ENCODE assay signal across 18 cellular contexts in the genomic region with DNA sequence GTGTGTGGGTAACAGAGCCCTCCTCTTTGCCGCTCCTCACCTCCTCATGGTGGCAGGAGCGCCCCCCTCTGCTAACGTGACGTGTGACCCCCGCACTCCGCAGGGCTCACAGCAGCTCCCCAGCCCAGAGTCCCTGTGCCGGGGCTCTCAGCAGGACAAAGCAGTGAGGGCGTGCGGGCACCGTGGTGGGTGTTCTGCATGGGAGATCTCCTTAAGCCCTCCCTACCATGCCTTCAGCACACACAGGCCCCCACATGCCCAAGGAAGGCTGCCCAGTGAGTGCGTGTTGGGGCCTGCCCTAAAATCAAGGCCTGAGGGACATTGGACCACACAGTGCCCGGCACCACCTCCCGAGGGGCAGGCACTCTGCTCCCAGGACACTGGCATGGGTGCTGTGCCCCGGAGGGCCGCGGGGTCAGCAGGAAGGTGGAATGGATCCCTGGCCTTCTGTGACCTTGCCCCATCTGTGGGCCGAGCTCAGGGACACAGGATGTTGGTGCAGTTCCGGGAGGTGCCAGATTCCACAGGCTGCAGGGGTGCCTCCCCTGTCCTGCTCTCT. TPM values are rescaled to one million over a fixed set of nuclear protein-coding genes. Genes with fewer than 3 reads are reported as not detected.
DNase-seq lines count a peak whose midpoint lies in the region; ATAC-seq and TF ChIP-seq lines count a peak whose summit lies in the region.
"Had no signal": no experiment of that assay in that cellular context is flagged by ENCODE, and none has a peak within 500 bp of the region (broad histone marks: within the 10 kb centered on the region; RNA-seq: fewer than 3 reads in every experiment).

No MANE protein-coding gene starts in this region.

- no peak for TF ChIP-seq POLR2A in adrenal gland (IDR thresholded peaks at IDR 0.05)
- TF ChIP-seq POLR2A in right lobe of liver (IDR thresholded peaks at IDR 0.05), result no peak
- TF ChIP-seq POLR2A in suprapubic skin (IDR thresholded peaks at IDR 0.05), result no peak

- ATAC-seq in right lobe of liver (no peak), HG02981 (IDR thresholded peaks at IDR 0.05; ENCODE audit: unreplicated experiment) (no peak)

- H3K4me1 ChIP-seq in adrenal gland (replicated peaks in 1 of 2) (no peaks in the 10 kb centered on the region), right lobe of liver (no peaks in the 10 kb centered on the region), suprapubic skin (no peaks in the 10 kb centered on the region)

- H3K9me3 ChIP-seq in adrenal gland (replicated peaks in 1 of 3) (no peaks in the 10 kb centered on the region), right lobe of liver (no peaks in the 10 kb centered on the region), suprapubic skin (no peaks in the 10 kb centered on the region)
- H3K9me3 ChIP-seq: upper lobe of left lung had no signal

- H3K27ac ChIP-seq in adrenal gland (no peak overlapping the region), right lobe of liver (no peak overlapping the region), suprapubic skin (no peak overlapping the region)
- H3K27ac ChIP-seq: upper lobe of left lung had no signal

- H3K36me3 ChIP-seq in adrenal gland (replicated peaks in 1 of 2) (no peaks in the 10 kb centered on the region), right lobe of liver (no peaks in the 10 kb centered on the region), suprapubic skin (no peaks in the 10 kb centered on the region)
- H3K36me3 ChIP-seq: upper lobe of left lung had no signal

- H3K27me3 ChIP-seq in adrenal gland, result no peaks in the 10 kb centered on the region
- no peaks in the 10 kb centered on the region for H3K27me3 ChIP-seq in right lobe of liver
- no peaks in the 10 kb centered on the region for H3K27me3 ChIP-seq in suprapubic skin
- H3K27me3 ChIP-seq: upper lobe of left lung had no signal

- no peak for TF ChIP-seq CTCF in adrenal gland (IDR thresholded peaks at IDR 0.05)
- no peak for TF ChIP-seq CTCF in right lobe of liver (IDR thresholded peaks at IDR 0.05)
- no peak for TF ChIP-seq CTCF in suprapubic skin (IDR thresholded peaks at IDR 0.05)

- intact Hi-C loops in adrenal gland (cut with DNase I), result no loop called here
- intact Hi-C loops in right lobe of liver (cut with DNase I), result loop anchor here in 1 of 2 donors (10.0 kb wide), 1 partner anchor 50 kb away; no protein-coding TSS in a partner anchor

- no peak overlapping the region for H3K4me3 ChIP-seq in adrenal gland
- H3K4me3 ChIP-seq in right lobe of liver, result no peak overlapping the region
- H3K4me3 ChIP-seq in suprapubic skin, result no peak overlapping the region
- H3K4me3 ChIP-seq: upper lobe of left lung had no signal

- DNase-seq in activated effector memory CD4-positive, alpha-beta T cell treated with anti-CD3 and anti-CD28 coated beads, Interleukin-2, amount 50 U/mL, for 16 hours, result peak; percentile 39
- DNase-seq in activated effector memory CD4-positive, alpha-beta T cell treated with Interleukin-2 at 50 U/mL for 16 hours, result no peak
- DNase-seq in adrenal gland, result peak in 4 of 7 donors; percentile 2 to 35 (median 12)
- DNase-seq in right lobe of liver, result peak in 2 of 3 donors; percentile 5 to 38
- peak; percentile 44 to 61 for DNase-seq in suprapubic skin (ENCODE audit: low spot score in 2 of 2)
- DNase-seq in amygdala (lab: John Stamatoyannopoulos, UW), result no peak
- DNase-seq in RPMI8226, result no peak
- DNase-seq: activated gamma-delta T cell; CD4-positive, CD25-positive, alpha-beta regulatory T cell; DMS53; NCI-H1694 treated with DMSO at 0.1 percent for 48 hours; NK-92 treated with Interleukin-12 subunit alpha and Interleukin-12 subunit beta, amount 100 ng/mL, for 24 hours; stimulated activated naive CD4-positive, alpha-beta T cell had no signal

- WGBS in adrenal gland, 4 donors, result 64 to 90% (median 76%) methylated on average over 2 to 18 of the region's 18 CpGs
- WGBS in right lobe of liver (ENCODE audit: insufficient coverage, low coverage, low lambda C conversion rate, missing lambda C conversion rate), result 70% methylated on average over 4 of the region's 18 CpGs
- WGBS in suprapubic skin, result 100% methylated on average over 1 of the region's 18 CpGs

- TF ChIP-seq EP300 in suprapubic skin (IDR thresholded peaks at IDR 0.05), result no peak

RNA-seq across cellular contexts. Expression of a gene that starts 10.1 kb away (rescaled TPM):
- total RNA-seq in adrenal gland (not detected), right lobe of liver (not detected), suprapubic skin (100 to 1,000 TPM in 3 of 4 donors, 10 to 100 TPM in 1; 16.4 to 268 (median 137) TPM)
- under 1 TPM in 2 of 3 donors, not detected in 1; 0.03 to 0.08 TPM for polyA plus RNA-seq in adrenal gland
- total RNA-seq: CD4-positive, CD25-positive, alpha-beta regulatory T cell; mesothelial cell of epicardium; RPMI7951 had no signal
- polyA plus RNA-seq: CD4-positive, CD25-positive, alpha-beta regulatory T cell; neural cell had no signal

Comparison
In these comparisons a context has a peak if more than half of its experiments do, and no peak if none do; other contexts are left out.
1. DNase-seq: peak in activated effector memory CD4-positive, alpha-beta T cell treated with anti-CD3 and anti-CD28 coated beads, Interleukin-2, amount 50 U/mL, for 16 hours (single experiment), adrenal gland (4 of 7), right lobe of liver (2 of 3) and suprapubic skin (2 of 2); none in activated effector memory CD4-positive, alpha-beta T cell treated with Interleukin-2 at 50 U/mL for 16 hours (single experiment), amygdala (0 of 56) and RPMI8226 (single experiment).
2. RNA of a gene that starts 10.1 kb away (total RNA-seq): 16.4 to 268 TPM in suprapubic skin; not detected in adrenal gland and not detected in right lobe of liver; every median in the first group is over 10 times any median in the second.